In the genomic region with DNA sequence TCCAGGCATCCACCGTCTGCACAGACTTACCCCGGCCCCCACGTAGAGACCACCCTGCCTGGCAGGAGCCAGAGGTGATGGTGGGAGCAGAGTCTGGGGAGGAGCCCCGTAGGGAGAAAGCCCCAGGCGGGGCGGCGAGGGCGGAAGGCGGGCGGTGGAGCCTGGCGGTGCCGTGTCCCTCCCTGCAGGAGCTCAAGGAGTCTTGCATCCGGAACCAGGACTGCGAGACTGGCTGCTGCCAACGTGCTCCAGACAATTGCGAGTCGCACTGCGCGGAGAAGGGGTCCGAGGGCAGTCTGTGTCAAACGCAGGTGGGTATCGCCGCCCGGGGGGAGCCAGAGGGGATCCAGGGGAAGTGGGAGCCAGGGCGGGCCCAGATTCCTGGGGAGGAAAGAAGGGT, we compare ENCODE assay signal across 1 cellular context.
TF ChIP-seq lines count a peak whose summit lies in the region.

No MANE protein-coding gene starts in this region.

TF ChIP-seq in A549, 52 proteins besides CTCF, POLR2A, EP300 and RAD21 (continued from another document):
- no peak for TF ChIP-seq ZC3H11A (IDR thresholded peaks at IDR 0.05)
